In genomic region chr14:71362920-71363584, GRCh38 we compare ENCODE assay signal across 8 cellular contexts. TPM values are rescaled to one million over a fixed set of nuclear protein-coding genes. Genes with fewer than 3 reads are reported as not detected.
DNase-seq lines count a peak whose midpoint lies in the region; ATAC-seq and TF ChIP-seq lines count a peak whose summit lies in the region.

No MANE protein-coding gene starts in this region.

- H3K56ac ChIP-seq in IMR-90 (ENCODE audit: extremely low read depth, insufficient read depth, low read length), result no peak overlapping the region

- TF ChIP-seq RAD21 in IMR-90 (IDR thresholded peaks at IDR 0.05; ENCODE audit: low read length), result no peak

- H3K4me3 Mint-ChIP-seq in osteocyte (ENCODE audit: unreplicated experiment), result no peak overlapping the region
- H3K4me3 Mint-ChIP-seq in activated CD4-positive, alpha-beta T cell treated with anti-CD3 and anti-CD28 coated beads, Interleukin-2, amount 10 ng/mL, durations not matched to agents 7 days and 5 days, result no peak overlapping the region
- H3K4me3 Mint-ChIP-seq in stimulated activated naive CD8-positive, alpha-beta T cell treated with anti-CD3 and anti-CD28 coated beads, Interleukin-15, amount 100 ng/mL, for 72 hours, result no peak overlapping the region

- peak overlapping the region; percentile 40; the same call in 1 of the 2 replicates for H3K18ac ChIP-seq in IMR-90 (ENCODE audit: low read depth, low read length)

- H3K9ac ChIP-seq in IMR-90 (ENCODE audit: low read depth, low read length), result no peak overlapping the region

- H2AFZ ChIP-seq in IMR-90 (replicated peaks; ENCODE audit: low read length, poor library complexity), result no peak overlapping the region

- peak overlapping the region; percentile 12; the same call in 1 of the 2 replicates for H4K5ac ChIP-seq in IMR-90 (ENCODE audit: low read depth, low read length)

- peak overlapping the region in 1 of 2 experiments; percentile 69; a peak in 2 of 4 replicates for H4K8ac ChIP-seq in IMR-90 (ENCODE audit: low read depth in 2 of 2, low read length in 2 of 2)

- TF ChIP-seq CTCF in IMR-90 (conservative IDR thresholded peaks at IDR 0.05; ENCODE audit: low read depth, low read length), result no peak
- TF ChIP-seq CTCF in cardiac fibroblast (IDR thresholded peaks at IDR 0.05; ENCODE audit: low read depth, low read length), result no peak
- no peak for TF ChIP-seq CTCF in osteocyte (IDR thresholded peaks at IDR 0.05)

- ATAC-seq in IMR-90 (ENCODE audit: low read depth) (no peak), GM19351 (IDR thresholded peaks at IDR 0.05; ENCODE audit: unreplicated experiment) (no peak)
- no peak for ATAC-seq in stimulated activated naive CD8-positive, alpha-beta T cell treated with anti-CD3 and anti-CD28 coated beads, Interleukin-15, amount 100 ng/mL, for 72 hours

- H3K4me1 ChIP-seq in IMR-90 (ENCODE audit: control insufficient read depth, insufficient read depth, low read length), result peaks cover 19% of the 10 kb centered on the region

- H3K9me3 Mint-ChIP-seq in osteocyte (ENCODE audit: unreplicated experiment), result no peaks in the 10 kb centered on the region
- peaks cover 16% of the 10 kb centered on the region for H3K9me3 Mint-ChIP-seq in activated CD4-positive, alpha-beta T cell treated with anti-CD3 and anti-CD28 coated beads, Interleukin-2, amount 10 ng/mL, durations not matched to agents 7 days and 5 days
- peaks cover 12 to 31% of the 10 kb centered on the region in 2 donors for H3K9me3 Mint-ChIP-seq in stimulated activated naive CD8-positive, alpha-beta T cell treated with anti-CD3 and anti-CD28 coated beads, Interleukin-15, amount 100 ng/mL, for 72 hours

- peak overlapping the region; percentile 53; the same call in 1 of the 2 replicates for H2BK20ac ChIP-seq in IMR-90 (ENCODE audit: low read depth, low read length)

- dilution Hi-C loops in IMR-90 (cut with HindIII; ENCODE audit: low sequenced_read_pairs, unreplicated experiment), result no loop called here

- peaks cover 31 to 64% of the 10 kb centered on the region in 2 experiments for H3K79me1 ChIP-seq in IMR-90 (ENCODE audit: low read depth in 1 of 2, low read length in 2 of 2)

- peak overlapping the region; percentile 95 for H2BK5ac ChIP-seq in IMR-90 (ENCODE audit: low read depth, low read length, poor library complexity, severe bottlenecking)

- H2BK120ac ChIP-seq in IMR-90 (ENCODE audit: low read depth, low read length), result no peak overlapping the region; the same call in 1 of the 2 replicates

- no peak overlapping the region for H2AK9ac ChIP-seq in IMR-90 (replicated peaks; ENCODE audit: low read depth, low read length, poor library complexity)

- no peaks in the 10 kb centered on the region for H3K27me3 Mint-ChIP-seq in osteocyte (ENCODE audit: unreplicated experiment)
- no peaks in the 10 kb centered on the region for H3K27me3 Mint-ChIP-seq in activated CD4-positive, alpha-beta T cell treated with anti-CD3 and anti-CD28 coated beads, Interleukin-2, amount 10 ng/mL, durations not matched to agents 7 days and 5 days
- no peaks in the 10 kb centered on the region for H3K27me3 Mint-ChIP-seq in stimulated activated naive CD8-positive, alpha-beta T cell treated with anti-CD3 and anti-CD28 coated beads, Interleukin-15, amount 100 ng/mL, for 72 hours

- no peaks in the 10 kb centered on the region for H3K27me3 ChIP-seq in IMR-90 (ENCODE audit: control insufficient read depth, insufficient read depth, low read length)

- peak overlapping the region; percentile 84 for H3K27ac Mint-ChIP-seq in osteocyte (ENCODE audit: unreplicated experiment)
- no peak overlapping the region for H3K27ac Mint-ChIP-seq in activated CD4-positive, alpha-beta T cell treated with anti-CD3 and anti-CD28 coated beads, Interleukin-2, amount 10 ng/mL, durations not matched to agents 7 days and 5 days
- no peak overlapping the region for H3K27ac Mint-ChIP-seq in stimulated activated naive CD8-positive, alpha-beta T cell treated with anti-CD3 and anti-CD28 coated beads, Interleukin-15, amount 100 ng/mL, for 72 hours

- no CpG with 5 or more reads among the region's 3 CpGs for WGBS in IMR-90 (ENCODE audit: extremely low coverage in 2 of 2, insufficient read length in 1 of 2), 2 experiments

- intact Hi-C loops in IMR-90 (cut with micrococcal nuclease), result no loop called here

- no peak overlapping the region for H4K91ac ChIP-seq in IMR-90 (ENCODE audit: insufficient read depth, low read depth, low read length)

- H3K4me2 ChIP-seq in IMR-90 (ENCODE audit: low read depth, low read length), result peak overlapping the region; percentile 16; the same call in 1 of the 2 replicates

- H3K9me3 ChIP-seq in IMR-90 (ENCODE audit: control insufficient read depth, insufficient read depth, low read length), result no peaks in the 10 kb centered on the region

- no peak overlapping the region for H2AK5ac ChIP-seq in IMR-90 (ENCODE audit: low read depth, low read length)

- H3K36me3 ChIP-seq in IMR-90 (ENCODE audit: control insufficient read depth, insufficient read depth, low read length), result no peaks in the 10 kb centered on the region

- H2BK15ac ChIP-seq in IMR-90 (ENCODE audit: low read depth, low read length), result no peak overlapping the region

- no peak for TF ChIP-seq POLR2A in IMR-90 (IDR thresholded peaks at IDR 0.05; ENCODE audit: low read depth, low read length)

- CTCF ChIA-PET in IMR-90 (lab: Yijun Ruan, JAX), result interaction anchor here (0.6 kb wide), 1 partner anchor 389 kb away, joined by 4 read pairs; no protein-coding TSS in a partner anchor
- CTCF ChIA-PET in activated CD4-positive, alpha-beta T cell treated with anti-CD3 and anti-CD28 coated beads, Interleukin-2, amount 10 ng/mL, durations not matched to agents 7 days and 5 days (lab: Charles Lee), result interaction anchor here (0.6 to 1.2 kb wide), 2 partner anchors 24 to 41 kb away, joined by 3 to 4 read pairs; no protein-coding TSS in a partner anchor

- DNase-seq in ELR (ENCODE audit: low read depth) (peak; percentile 49), IMR-90 (peak; percentile 73), cardiac fibroblast (ENCODE audit: low read depth in 2 of 2) (peak; percentile 82 to 88), osteocyte (ENCODE audit: extremely low spot score, unreplicated experiment) (no peak)
- DNase-seq in activated CD4-positive, alpha-beta T cell treated with anti-CD3 and anti-CD28 coated beads, Interleukin-2, amount 10 ng/mL, durations not matched to agents 7 days and 5 days, result no peak
- no peak for DNase-seq in stimulated activated naive CD8-positive, alpha-beta T cell treated with anti-CD3 and anti-CD28 coated beads, Interleukin-15, amount 100 ng/mL, for 72 hours
- no peak for DNase-seq in activated CD8-positive, alpha-beta memory T cell treated with anti-CD3 and anti-CD28 coated beads, Interleukin-2, amount 50 U/mL, for 48 hours

- peak overlapping the region; percentile 17; the same call in 1 of the 2 replicates for H3K27ac ChIP-seq in IMR-90 (ENCODE audit: insufficient read depth, low read length)

- H3K4me1 Mint-ChIP-seq in osteocyte (ENCODE audit: unreplicated experiment), result peaks cover 60% of the 10 kb centered on the region
- H3K4me1 Mint-ChIP-seq in activated CD4-positive, alpha-beta T cell treated with anti-CD3 and anti-CD28 coated beads, Interleukin-2, amount 10 ng/mL, durations not matched to agents 7 days and 5 days, result peaks cover 17% of the 10 kb centered on the region
- H3K4me1 Mint-ChIP-seq in stimulated activated naive CD8-positive, alpha-beta T cell treated with anti-CD3 and anti-CD28 coated beads, Interleukin-15, amount 100 ng/mL, for 72 hours, result peaks cover 51% of the 10 kb centered on the region

- no peaks in the 10 kb centered on the region; the same call in 1 of the 2 replicates for H4K20me1 ChIP-seq in IMR-90 (ENCODE audit: insufficient read depth, low read length)

- H3K36me3 Mint-ChIP-seq in osteocyte (ENCODE audit: unreplicated experiment), result peaks cover 4% of the 10 kb centered on the region
- H3K36me3 Mint-ChIP-seq in activated CD4-positive, alpha-beta T cell treated with anti-CD3 and anti-CD28 coated beads, Interleukin-2, amount 10 ng/mL, durations not matched to agents 7 days and 5 days (ENCODE audit: low read depth), result peaks cover 25% of the 10 kb centered on the region

- peaks cover 11% of the 10 kb centered on the region for H3K9me1 ChIP-seq in IMR-90 (ENCODE audit: insufficient read depth, low read length)

- H3K23ac ChIP-seq in IMR-90 (ENCODE audit: low read depth, low read length), result peak overlapping the region; percentile 23; the same call in 1 of the 2 replicates

- in situ Hi-C loops in IMR-90 (cut with MboI; ENCODE audit: low sequenced_read_pairs), result no loop called here

- H3K4me3 ChIP-seq in IMR-90 (ENCODE audit: insufficient read depth, low read depth, low read length) (no peak overlapping the region), cardiac fibroblast (replicated peaks in 1 of 2; ENCODE audit: low read depth in 2 of 2, low read length in 2 of 2) (no peak overlapping the region)

- peak overlapping the region; percentile 37; the same call in 1 of the 2 replicates for H3K14ac ChIP-seq in IMR-90 (replicated peaks; ENCODE audit: low read depth, low read length)

- no TSS peak for BruUV-seq in IMR-90 (replicated peaks; lab: Mats Ljungman, UMichigan)

- H3K4ac ChIP-seq in IMR-90 (ENCODE audit: low read depth, low read length), result no peak overlapping the region

- POLR2A ChIA-PET in IMR-90 (lab: Charles Lee; ENCODE audit: unreplicated experiment), result interaction anchor here (0.6 kb wide), 1 partner anchor 42 kb away, joined by 3 read pairs; no protein-coding TSS in a partner anchor
- POLR2A ChIA-PET in activated CD4-positive, alpha-beta T cell treated with anti-CD3 and anti-CD28 coated beads, Interleukin-2, amount 10 ng/mL, durations not matched to agents 7 days and 5 days (lab: Charles Lee), result no interaction called here

TF ChIP-seq in IMR-90, 13 proteins besides CTCF, POLR2A, EP300 and RAD21:
- TF ChIP-seq MXI1 (IDR thresholded peaks at IDR 0.05; ENCODE audit: borderline replicate concordance, low read depth, low read length), result no peak
- TF ChIP-seq MAFK (IDR thresholded peaks at IDR 0.05; ENCODE audit: low read depth, low read length), result peak; percentile 43

RNA-seq across cellular contexts. Expression of gene SIPA1L1, which starts 42.8 kb away (rescaled TPM):
- total RNA-seq in IMR-90 (2012; rRNA removed), result 21.5 and 24.7 TPM in 2 replicates
- 23.9 and 24.5 TPM in 2 replicates for polyA plus RNA-seq in IMR-90 (2012; rRNA removed)
- 12.9 and 17.5 TPM in 2 replicates for polyA plus RNA-seq in IMR-90 (2012; cell fraction: cytosol; rRNA removed)
- polyA plus RNA-seq in IMR-90 (2012; cell fraction: nucleus; rRNA removed; ENCODE audit: low replicate concordance), result 67.8 and 91.1 TPM in 2 replicates
- total RNA-seq in osteocyte, result 65.0 and 67.4 TPM in 2 replicates
- 10 to 100 TPM; 46.8 to 56.0 TPM for total RNA-seq in activated CD4-positive, alpha-beta T cell treated with anti-CD3 and anti-CD28 coated beads, Interleukin-2, amount 10 ng/mL, durations not matched to agents 7 days and 5 days

Comparison
In these comparisons a context has a peak if more than half of its experiments do, and no peak if none do; other contexts are left out.
1. DNase-seq: peak in ELR (single experiment), IMR-90 (single experiment) and cardiac fibroblast (2 of 2); none in osteocyte (single experiment), activated CD4-positive, alpha-beta T cell treated with anti-CD3 and anti-CD28 coated beads, Interleukin-2, amount 10 ng/mL, durations not matched to agents 7 days and 5 days (single experiment), stimulated activated naive CD8-positive, alpha-beta T cell treated with anti-CD3 and anti-CD28 coated beads, Interleukin-15, amount 100 ng/mL, for 72 hours (0 of 2) and activated CD8-positive, alpha-beta memory T cell treated with anti-CD3 and anti-CD28 coated beads, Interleukin-2, amount 50 U/mL, for 48 hours (single experiment).